Comparison of ENCODE assay signal across 14 cellular contexts in the genomic region with DNA sequence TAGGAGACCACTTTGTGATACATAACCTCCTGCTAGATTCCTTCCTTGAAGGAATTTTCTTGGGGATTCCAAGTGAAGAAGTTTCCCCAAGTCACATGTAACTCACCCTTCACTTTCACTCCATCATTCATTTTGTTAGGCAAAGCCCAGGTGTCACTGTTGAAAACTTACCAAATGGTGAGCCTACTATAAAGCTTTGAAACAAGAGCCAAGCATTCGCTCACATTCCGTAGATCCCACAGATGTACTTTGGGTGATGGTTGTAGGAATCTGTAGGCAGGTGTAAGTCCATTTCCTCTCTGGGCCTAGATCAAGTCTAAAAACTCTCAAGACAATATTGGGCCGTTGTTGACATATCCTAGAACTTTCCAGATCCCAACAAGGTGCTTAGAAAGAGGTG.
DNase-seq lines count a peak whose midpoint lies in the region; ATAC-seq and TF ChIP-seq lines count a peak whose summit lies in the region.
"Had no signal": no experiment of that assay in that cellular context is flagged by ENCODE, and none has a peak within 500 bp of the region (broad histone marks: within the 10 kb centered on the region; RNA-seq: fewer than 3 reads in every experiment).

No MANE protein-coding gene starts in this region.

- CTCF ChIA-PET in HCT116 (lab: Charles Lee): interaction anchor here (2.0 kb wide), 1 partner anchor 19 kb away, joined by 7 read pairs; no protein-coding TSS in a partner anchor
- CTCF ChIA-PET in IMR-90 (lab: Yijun Ruan, JAX): no interaction called here

- peak overlapping the region; percentile 98; the same call in 2 of the 3 replicates for H2BK15ac ChIP-seq in IMR-90 (ENCODE audit: low read depth, low read length)

- H2BK120ac ChIP-seq in IMR-90 (ENCODE audit: low read depth, low read length): peak overlapping the region; percentile 90

- BruUV-seq in HCT116 (replicated peaks; lab: Mats Ljungman, UMichigan): no TSS peak
- BruUV-seq in IMR-90 (replicated peaks; lab: Mats Ljungman, UMichigan): no TSS peak

- no peak overlapping the region; the same call in 1 of the 2 replicates for H4K5ac ChIP-seq in IMR-90 (ENCODE audit: low read depth, low read length)

- in situ Hi-C loops in IMR-90 (cut with MboI; ENCODE audit: low sequenced_read_pairs): no loop called here
- in situ Hi-C loops in astrocyte of the spinal cord (cut with HindIII; ENCODE audit: low sequenced_read_pairs): no loop called here

- TF ChIP-seq CTCF in HCT116 (IDR thresholded peaks at IDR 0.05 in 2 of 3, conservative IDR thresholded peaks at IDR 0.05 in 1 of 3; ENCODE audit: borderline replicate concordance in 1 of 3, insufficient read depth in 1 of 3, low read depth in 2 of 3, low read length in 2 of 3): no peak
- no peak for TF ChIP-seq CTCF in IMR-90 (conservative IDR thresholded peaks at IDR 0.05; ENCODE audit: low read depth, low read length)
- TF ChIP-seq CTCF in astrocyte of the spinal cord (IDR thresholded peaks at IDR 0.05; ENCODE audit: low read depth, low read length): no peak

- H3K9me3 ChIP-seq in HCT116 (ENCODE audit: control insufficient read depth in 1 of 2, insufficient read depth in 1 of 2, low read depth in 1 of 2, low read length in 2 of 2): no peaks in the 10 kb centered on the region
- H3K9me3 ChIP-seq in IMR-90 (ENCODE audit: control insufficient read depth, insufficient read depth, low read length): no peaks in the 10 kb centered on the region
- H3K9me3 ChIP-seq: A549, BE2C had no signal

- TF ChIP-seq RAD21 in HCT116 (IDR thresholded peaks at IDR 0.05; ENCODE audit: low read depth) (no peak), IMR-90 (IDR thresholded peaks at IDR 0.05; ENCODE audit: low read length) (no peak)

- peak overlapping the region; percentile 57 to 80; a peak in 3 of 4 replicates for H4K8ac ChIP-seq in IMR-90 (ENCODE audit: low read depth in 2 of 2, low read length in 2 of 2)

- no peaks in the 10 kb centered on the region for H3K9me2 ChIP-seq in HCT116 (ENCODE audit: insufficient read depth)

- H3K4me3 ChIP-seq in HCT116 (replicated peaks in 1 of 2; ENCODE audit: low read depth in 1 of 2, low read length in 2 of 2): no peak overlapping the region
- H3K4me3 ChIP-seq in IMR-90 (ENCODE audit: insufficient read depth, low read depth, low read length): no peak overlapping the region
- H3K4me3 ChIP-seq in astrocyte of the spinal cord (ENCODE audit: low read depth, low read length): no peak overlapping the region
- H3K4me3 ChIP-seq: A549 had no signal

- H3K27me3 ChIP-seq in HCT116 (ENCODE audit: insufficient read depth, low read length): no peaks in the 10 kb centered on the region
- H3K27me3 ChIP-seq in IMR-90 (ENCODE audit: control insufficient read depth, insufficient read depth, low read length): no peaks in the 10 kb centered on the region
- H3K27me3 ChIP-seq: BE2C had no signal

- peak overlapping the region; percentile 45; the same call in 1 of the 2 replicates for H3K18ac ChIP-seq in IMR-90 (ENCODE audit: low read depth, low read length)

- H3K36me3 ChIP-seq in HCT116 (ENCODE audit: control insufficient read depth in 1 of 2, insufficient read depth in 2 of 2, low read length in 2 of 2) (no peaks in the 10 kb centered on the region), IMR-90 (ENCODE audit: control insufficient read depth, insufficient read depth, low read length) (no peaks in the 10 kb centered on the region)
- H3K36me3 ChIP-seq: BE2C had no signal

- TF ChIP-seq POLR2A in HCT116 (IDR thresholded peaks at IDR 0.05; ENCODE audit: borderline replicate concordance, extremely low read depth, insufficient read depth, insufficient read length) (no peak), IMR-90 (IDR thresholded peaks at IDR 0.05; ENCODE audit: low read depth, low read length) (no peak)

- H2AFZ ChIP-seq in HCT116 (ENCODE audit: low read depth, low read length, poor library complexity, severe bottlenecking) (peak overlapping the region; percentile 27), IMR-90 (replicated peaks; ENCODE audit: low read length, poor library complexity) (no peak overlapping the region)

- H3K79me1 ChIP-seq in IMR-90 (ENCODE audit: low read depth in 1 of 2, low read length in 2 of 2): no peaks in the 10 kb centered on the region

- peaks cover 36% of the 10 kb centered on the region for H3K9me1 ChIP-seq in IMR-90 (ENCODE audit: insufficient read depth, low read length)

- intact Hi-C loops in HCT116 (cut with micrococcal nuclease): no loop called here
- intact Hi-C loops in IMR-90 (cut with micrococcal nuclease): no loop called here

- no CpG with 5 or more reads among the region's 3 CpGs for WGBS in IMR-90 (ENCODE audit: extremely low coverage in 2 of 2, insufficient read length in 1 of 2), 2 experiments

- H3K4ac ChIP-seq in IMR-90 (ENCODE audit: low read depth, low read length): peak overlapping the region; percentile 78

- peak overlapping the region; percentile 84 for H2AK5ac ChIP-seq in IMR-90 (ENCODE audit: low read depth, low read length)

- peak overlapping the region; percentile 77 for H2AK9ac ChIP-seq in IMR-90 (replicated peaks; ENCODE audit: low read depth, low read length, poor library complexity)

- H2BK5ac ChIP-seq in IMR-90 (ENCODE audit: low read depth, low read length, poor library complexity, severe bottlenecking): peak overlapping the region; percentile 87

- peak overlapping the region; percentile 44; the same call in 1 of the 2 replicates for H3K23ac ChIP-seq in IMR-90 (ENCODE audit: low read depth, low read length)

- no peaks in the 10 kb centered on the region for H3K79me2 ChIP-seq in HCT116 (ENCODE audit: insufficient read depth, low read length)

- H3K4me2 ChIP-seq in HCT116 (ENCODE audit: low read length) (peak overlapping the region; percentile 49), IMR-90 (ENCODE audit: low read depth, low read length) (no peak overlapping the region)
- H3K4me2 ChIP-seq: A549 had no signal

- H3K27ac ChIP-seq in HCT116 (ENCODE audit: low read depth, low read length) (no peak overlapping the region), IMR-90 (ENCODE audit: insufficient read depth, low read length) (no peak overlapping the region)
- H3K27ac ChIP-seq: C4-2B had no signal

- H3K14ac ChIP-seq in IMR-90 (replicated peaks; ENCODE audit: low read depth, low read length): peak overlapping the region; percentile 69; the same call in 1 of the 2 replicates

- ATAC-seq in HCT116: no peak
- no peak for ATAC-seq in IMR-90 (ENCODE audit: low read depth)
- ATAC-seq: A549 had no signal

- peak overlapping the region; percentile 16; the same call in 1 of the 2 replicates for H3K56ac ChIP-seq in IMR-90 (ENCODE audit: extremely low read depth, insufficient read depth, low read length)

- H4K91ac ChIP-seq in IMR-90 (ENCODE audit: insufficient read depth, low read depth, low read length): peak overlapping the region; percentile 65

- POLR2A ChIA-PET in HCT116 (lab: Charles Lee): no interaction called here
- POLR2A ChIA-PET in IMR-90 (lab: Charles Lee; ENCODE audit: unreplicated experiment): no interaction called here

- dilution Hi-C loops in IMR-90 (cut with HindIII; ENCODE audit: low sequenced_read_pairs, unreplicated experiment): no loop called here

- no peak overlapping the region for H3K9ac ChIP-seq in HCT116 (ENCODE audit: low read length)
- no peak overlapping the region for H3K9ac ChIP-seq in IMR-90 (ENCODE audit: low read depth, low read length)

- H3K4me1 ChIP-seq in HCT116 (ENCODE audit: control insufficient read depth in 1 of 2, insufficient read depth in 2 of 2, low read length in 2 of 2): peaks cover 0 to 17% of the 10 kb centered on the region in 2 experiments; a peak in 2 of 4 replicates
- H3K4me1 ChIP-seq in IMR-90 (ENCODE audit: control insufficient read depth, insufficient read depth, low read length): peaks cover 29% of the 10 kb centered on the region

- H2BK20ac ChIP-seq in IMR-90 (ENCODE audit: low read depth, low read length): peak overlapping the region; percentile 92

- DNase-seq in HCT116 (ENCODE audit: low read depth, low spot score) (no peak), IMR-90 (no peak), astrocyte of the spinal cord (ENCODE audit: low read depth, low spot score) (peak; percentile 36), myocyte (ENCODE audit: low read depth) (peak; percentile 39), NCI-H2029 (lab: John Stamatoyannopoulos, UW) (no peak), T-helper 1 cell (no peak), DMS153 (lab: John Stamatoyannopoulos, UW) (no peak), NCI-H1436 treated with DMSO at 0.1 percent for 48 hours (lab: John Stamatoyannopoulos, UW) (no peak)
- DNase-seq: BE2C; CD4-positive, alpha-beta memory T cell; DND-41; GDM1 had no signal

- RAD21 ChIA-PET in HCT116 (lab: Charles Lee; ENCODE audit: low non-redundant PET in 1 of 2, low total read pairs in 2 of 2, uncharacterized antibody in 2 of 2, unreplicated experiment in 2 of 2): no interaction called here

- H4K20me1 ChIP-seq in HCT116 (ENCODE audit: insufficient read depth) (no peaks in the 10 kb centered on the region), IMR-90 (ENCODE audit: insufficient read depth, low read length) (no peaks in the 10 kb centered on the region)

TF ChIP-seq in HCT116, 20 proteins besides CTCF, POLR2A, EP300 and RAD21 (continues in another document):
- no peak for TF ChIP-seq JUND (IDR thresholded peaks at IDR 0.05)
- TF ChIP-seq SRF (IDR thresholded peaks at IDR 0.05; ENCODE audit: low read depth): no peak
- TF ChIP-seq EZH2phosphoT487 (IDR thresholded peaks at IDR 0.05; ENCODE audit: borderline replicate concordance): no peak
- no peak for TF ChIP-seq ZNF274 (IDR thresholded peaks at IDR 0.05; ENCODE audit: low read depth, low read length)
- TF ChIP-seq EGR1 (IDR thresholded peaks at IDR 0.05; ENCODE audit: low read depth): no peak
- TF ChIP-seq CBX3 (IDR thresholded peaks at IDR 0.05; ENCODE audit: low read depth): no peak
- no peak for TF ChIP-seq CEBPB (IDR thresholded peaks at IDR 0.05; ENCODE audit: low read depth)
- no peak for TF ChIP-seq ZFX (IDR thresholded peaks at IDR 0.05)

TF ChIP-seq in IMR-90, 13 proteins besides CTCF, POLR2A, EP300 and RAD21:
- TF ChIP-seq FOS (IDR thresholded peaks at IDR 0.05; ENCODE audit: low read depth, low read length) (no peak), MXI1 (IDR thresholded peaks at IDR 0.05; ENCODE audit: borderline replicate concordance, low read depth, low read length) (no peak), RFX5 (IDR thresholded peaks at IDR 0.05; ENCODE audit: low read depth, low read length) (no peak)

Comparison
In these comparisons a context has a peak if more than half of its experiments do, and no peak if none do; other contexts are left out.
1. DNase-seq: peak in astrocyte of the spinal cord (single experiment) and myocyte (single experiment); none in HCT116 (single experiment), IMR-90 (single experiment), NCI-H2029 (single experiment), T-helper 1 cell (0 of 5), DMS153 (single experiment) and NCI-H1436 treated with DMSO at 0.1 percent for 48 hours (single experiment).